ENCODE assay signal across 14 cellular contexts in the genomic region with DNA sequence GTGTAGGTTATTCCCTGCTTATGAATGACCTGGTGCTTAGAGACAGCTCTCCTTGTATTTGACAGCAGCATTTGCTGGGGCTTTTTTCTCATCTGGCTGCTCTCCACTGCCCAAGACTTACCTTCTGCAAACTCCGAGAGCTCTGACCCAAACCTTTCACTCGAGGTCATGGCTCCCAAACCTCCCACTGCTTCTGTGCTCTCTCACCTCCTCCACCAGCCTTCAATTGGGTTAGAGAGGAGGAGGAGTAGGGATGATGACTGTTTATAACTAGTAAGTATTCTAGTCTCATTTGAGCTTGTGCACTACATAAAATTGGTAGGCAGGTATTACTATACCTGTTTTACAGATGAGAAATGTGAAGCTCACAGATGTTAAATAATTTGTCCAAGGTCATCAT.
"Had no signal": no experiment of that assay in that cellular context is flagged by ENCODE, and none has a peak within 500 bp of the region (broad histone marks: within the 10 kb centered on the region; RNA-seq: fewer than 3 reads in every experiment).

No MANE protein-coding gene starts in this region.

- H3K27ac ChIP-seq: prostate gland, testis, upper lobe of right lung had no signal

- H3K4me3 Mint-ChIP-seq: activated naive CD4-positive, alpha-beta T cell treated with anti-CD3 and anti-CD28 coated beads, Interleukin-2, amount 10 ng/mL, durations not matched to agents 7 days and 5 days; natural killer cell; stimulated activated naive CD8-positive, alpha-beta T cell treated with anti-CD3 and anti-CD28 coated beads, Interleukin-15, amount 100 ng/mL, for 72 hours; T-helper 2 cell treated with Interferon-gamma antibody and Interleukin-4, amounts not matched to agents 5 μg/mL and 100 μg/mL, for 36 hours had no signal

- H3K4me1 Mint-ChIP-seq: activated naive CD4-positive, alpha-beta T cell treated with anti-CD3 and anti-CD28 coated beads, Interleukin-2, amount 10 ng/mL, durations not matched to agents 7 days and 5 days had no signal

- H3K27me3 ChIP-seq: adrenal gland, testis, upper lobe of right lung had no signal

- H3K9me3 ChIP-seq: adrenal gland, prostate gland, testis, upper lobe of right lung had no signal

- H3K27ac Mint-ChIP-seq: activated naive CD4-positive, alpha-beta T cell treated with anti-CD3 and anti-CD28 coated beads, Interleukin-2, amount 10 ng/mL, durations not matched to agents 7 days and 5 days; natural killer cell; T-helper 2 cell treated with Interferon-gamma antibody and Interleukin-4, amounts not matched to agents 5 μg/mL and 100 μg/mL, for 36 hours had no signal

- H3K4me1 ChIP-seq: prostate gland, testis had no signal

- H3K36me3 ChIP-seq: adrenal gland, prostate gland, upper lobe of right lung had no signal

- H3K4me3 ChIP-seq: adrenal gland, prostate gland, testis, upper lobe of right lung had no signal

- DNase-seq: activated B cell treated with CpG ODN at 0.5 μM for 24 hours; activated naive CD4-positive, alpha-beta T cell treated with anti-CD3 and anti-CD28 coated beads, Interleukin-2, amount 10 ng/mL, durations not matched to agents 7 days and 5 days; activated T-cell treated with anti-CD3 and anti-CD28 coated beads for 4 hours; adrenal gland; left colon; natural killer cell; occipital lobe; right cardiac atrium; stimulated activated naive CD8-positive, alpha-beta T cell treated with anti-CD3 and anti-CD28 coated beads, Interleukin-15, amount 100 ng/mL, for 72 hours; testis; upper lobe of right lung had no signal

- ATAC-seq: esophagus mucosa, left colon, natural killer cell, upper lobe of right lung had no signal

- H3K27me3 Mint-ChIP-seq: activated B cell treated with CpG ODN at 0.5 μM for 24 hours; activated naive CD4-positive, alpha-beta T cell treated with anti-CD3 and anti-CD28 coated beads, Interleukin-2, amount 10 ng/mL, durations not matched to agents 7 days and 5 days; stimulated activated naive CD8-positive, alpha-beta T cell treated with anti-CD3 and anti-CD28 coated beads, Interleukin-15, amount 100 ng/mL, for 72 hours had no signal

- H3K9me3 Mint-ChIP-seq: activated B cell treated with CpG ODN at 0.5 μM for 24 hours; activated naive CD4-positive, alpha-beta T cell treated with anti-CD3 and anti-CD28 coated beads, Interleukin-2, amount 10 ng/mL, durations not matched to agents 7 days and 5 days; natural killer cell; stimulated activated naive CD8-positive, alpha-beta T cell treated with anti-CD3 and anti-CD28 coated beads, Interleukin-15, amount 100 ng/mL, for 72 hours; T-helper 2 cell treated with Interferon-gamma antibody and Interleukin-4, amounts not matched to agents 5 μg/mL and 100 μg/mL, for 36 hours had no signal

- H3K36me3 Mint-ChIP-seq: activated naive CD4-positive, alpha-beta T cell treated with anti-CD3 and anti-CD28 coated beads, Interleukin-2, amount 10 ng/mL, durations not matched to agents 7 days and 5 days; natural killer cell had no signal
